12 cellular contexts compared by ENCODE assay signal in genomic region chr19:18684642-18684993, GRCh38. TPM values are rescaled to one million over a fixed set of nuclear protein-coding genes. Genes with fewer than 3 reads are reported as not detected.
A peak's percentile ranks its signal among the peaks of the same experiment; 100 is the strongest.
DNase-seq lines count a peak whose midpoint lies in the region; ATAC-seq and TF ChIP-seq lines count a peak whose summit lies in the region.
"Had no signal": no experiment of that assay in that cellular context is flagged by ENCODE, and none has a peak within 500 bp of the region (broad histone marks: within the 10 kb centered on the region; RNA-seq: fewer than 3 reads in every experiment).

No MANE protein-coding gene starts in this region.

- WGBS in ovary, 3 donors = 91 to 96% (median 93%) methylated on average over 3 of the region's 3 CpGs

- intact Hi-C loops in ovary (cut with DNase I) = loop anchor here in 1 of 4 donors (5.0 kb wide), 1 partner anchor 87 kb away; no protein-coding TSS in a partner anchor

- H3K4me3 ChIP-seq in iPS-11a (ENCODE audit: low read depth, low read length) = peak overlapping the region; percentile 1
- no peak overlapping the region for H3K4me3 ChIP-seq in ovary

- H3K9me3 ChIP-seq in T-helper 17 cell (ENCODE audit: control insufficient read depth, low read length, poor library complexity, severe bottlenecking) (no peaks in the 10 kb centered on the region), ovary (no peaks in the 10 kb centered on the region)

- no peak overlapping the region for H3K27ac ChIP-seq in ovary

- no peak for TF ChIP-seq CTCF in ovary (IDR thresholded peaks at IDR 0.05)

- no peaks in the 10 kb centered on the region for H3K36me3 ChIP-seq in ovary

- peaks cover 4% of the 10 kb centered on the region for H3K4me1 ChIP-seq in ovary (ENCODE audit: insufficient read depth)

- H3K36me3 Mint-ChIP-seq in T-helper 2 cell treated with Interferon-gamma antibody and Interleukin-4, amounts not matched to agents 5 μg/mL and 100 μg/mL, for 36 hours (ENCODE audit: low read depth) = no peaks in the 10 kb centered on the region
- no peaks in the 10 kb centered on the region for H3K36me3 Mint-ChIP-seq in T-helper 17 cell (ENCODE audit: low read depth)
- H3K36me3 Mint-ChIP-seq in stimulated activated naive B cell treated with anti-CD40 and anti-IgM and Interleukin-4, amounts not matched to agents 10 μg/mL and 1 μg/mL and 100 μg/mL, for 72 hours = peaks cover 0 to 6% of the 10 kb centered on the region in 2 donors

- ATAC-seq in T-helper 17 cell = no peak
- no peak for ATAC-seq in stimulated activated naive B cell treated with anti-CD40 and anti-IgM and Interleukin-4, amounts not matched to agents 10 μg/mL and 1 μg/mL and 100 μg/mL, for 72 hours (replicated peaks)
- no peak for ATAC-seq in GM21526 (IDR thresholded peaks at IDR 0.05; ENCODE audit: low FRiP score, unreplicated experiment)
- ATAC-seq: left ventricle myocardium superior had no signal

- TF ChIP-seq EP300 in ovary (IDR thresholded peaks at IDR 0.05) = no peak

- no peak overlapping the region for H3K27ac Mint-ChIP-seq in T-helper 2 cell treated with Interferon-gamma antibody and Interleukin-4, amounts not matched to agents 5 μg/mL and 100 μg/mL, for 36 hours
- no peak overlapping the region for H3K27ac Mint-ChIP-seq in T-helper 17 cell
- H3K27ac Mint-ChIP-seq in stimulated activated naive B cell treated with anti-CD40 and anti-IgM and Interleukin-4, amounts not matched to agents 10 μg/mL and 1 μg/mL and 100 μg/mL, for 72 hours = peak overlapping the region; percentile 14

- TF ChIP-seq POLR2A in ovary (IDR thresholded peaks at IDR 0.05) = no peak

- H3K9me3 Mint-ChIP-seq in T-helper 2 cell treated with Interferon-gamma antibody and Interleukin-4, amounts not matched to agents 5 μg/mL and 100 μg/mL, for 36 hours = no peaks in the 10 kb centered on the region
- H3K9me3 Mint-ChIP-seq in stimulated activated naive B cell treated with anti-CD40 and anti-IgM and Interleukin-4, amounts not matched to agents 10 μg/mL and 1 μg/mL and 100 μg/mL, for 72 hours = no peaks in the 10 kb centered on the region

- no peak for DNase-seq in T-helper 2 cell treated with Interferon-gamma antibody and Interleukin-4, amounts not matched to agents 5 μg/mL and 100 μg/mL, for 36 hours (ENCODE audit: low spot score)
- no peak for DNase-seq in T-helper 2 cell
- DNase-seq in T-helper 17 cell = no peak
- DNase-seq in stimulated activated naive B cell treated with anti-CD40 and anti-IgM and Interleukin-4, amounts not matched to agents 10 μg/mL and 1 μg/mL and 100 μg/mL, for 72 hours = no peak
- no peak for DNase-seq in ovary
- no peak for DNase-seq in NCI-H2171 treated with DMSO at 0.1 percent for 48 hours (lab: John Stamatoyannopoulos, UW)
- DNase-seq: ACHN, cerebellar nuclear complex, left ventricle myocardium superior, NCI-H2081 treated with DMSO at 0.1 percent for 48 hours had no signal

- peak overlapping the region; percentile 65 for H3K4me3 Mint-ChIP-seq in T-helper 2 cell treated with Interferon-gamma antibody and Interleukin-4, amounts not matched to agents 5 μg/mL and 100 μg/mL, for 36 hours
- H3K4me3 Mint-ChIP-seq in T-helper 17 cell = peak overlapping the region; percentile 93
- H3K4me3 Mint-ChIP-seq in stimulated activated naive B cell treated with anti-CD40 and anti-IgM and Interleukin-4, amounts not matched to agents 10 μg/mL and 1 μg/mL and 100 μg/mL, for 72 hours = peak overlapping the region in 1 of 2 donors; percentile 32

- no peaks in the 10 kb centered on the region for H3K27me3 ChIP-seq in ovary

- H3K4me1 Mint-ChIP-seq in T-helper 2 cell treated with Interferon-gamma antibody and Interleukin-4, amounts not matched to agents 5 μg/mL and 100 μg/mL, for 36 hours (ENCODE audit: low read depth) = peaks cover 5% of the 10 kb centered on the region
- H3K4me1 Mint-ChIP-seq in T-helper 17 cell = peaks cover 14% of the 10 kb centered on the region
- H3K4me1 Mint-ChIP-seq in stimulated activated naive B cell treated with anti-CD40 and anti-IgM and Interleukin-4, amounts not matched to agents 10 μg/mL and 1 μg/mL and 100 μg/mL, for 72 hours = peaks cover 19 to 51% of the 10 kb centered on the region in 2 donors

- peaks cover 2% of the 10 kb centered on the region for H3K27me3 Mint-ChIP-seq in T-helper 2 cell treated with Interferon-gamma antibody and Interleukin-4, amounts not matched to agents 5 μg/mL and 100 μg/mL, for 36 hours (ENCODE audit: low read depth)
- no peaks in the 10 kb centered on the region for H3K27me3 Mint-ChIP-seq in T-helper 17 cell
- H3K27me3 Mint-ChIP-seq in stimulated activated naive B cell treated with anti-CD40 and anti-IgM and Interleukin-4, amounts not matched to agents 10 μg/mL and 1 μg/mL and 100 μg/mL, for 72 hours = no peaks in the 10 kb centered on the region

RNA-seq across cellular contexts. Expression of gene CRTC1, which starts 1.1 kb away (rescaled TPM):
- 10 to 100 TPM; 14.4 to 15.3 TPM for total RNA-seq in T-helper 17 cell
- total RNA-seq in ovary = 10 to 100 TPM in 5 of 7 donors, 1 to 10 TPM in 2; 2.4 to 19.5 (median 14.6) TPM
- 1 to 10 TPM; 2.3 to 8.4 TPM for polyA plus RNA-seq in ovary

RNA-seq across cellular contexts. Expression of gene KLHL26, which starts 47.8 kb away (rescaled TPM):
- total RNA-seq in T-helper 17 cell (10 to 100 TPM; 13.0 to 17.9 TPM), ovary (10 to 100 TPM in 5 of 7 donors, 1 to 10 TPM in 2; 4.6 to 24.0 (median 15.7) TPM)
- polyA plus RNA-seq in ovary = 1 to 10 TPM; 1.6 to 5.7 TPM
